In genomic region chr1:15154480-15155036, GRCh38 we compare ENCODE assay signal across 8 cellular contexts. TPM values are rescaled to one million over a fixed set of nuclear protein-coding genes. Genes with fewer than 3 reads are reported as not detected.
A peak's percentile ranks its signal among the peaks of the same experiment; 100 is the strongest.
DNase-seq lines count a peak whose midpoint lies in the region; ATAC-seq and TF ChIP-seq lines count a peak whose summit lies in the region.

No MANE protein-coding gene starts in this region.

- no peaks in the 10 kb centered on the region for H3K36me3 ChIP-seq in stomach

- H3K9me3 Mint-ChIP-seq in activated T-cell treated with anti-CD3 and anti-CD28 coated beads, Interleukin-2, amount 50 U/mL, for 72 hours: no peaks in the 10 kb centered on the region

- peaks cover 0 to 28% (median 8%) of the 10 kb centered on the region in 3 donors for H3K27me3 ChIP-seq in stomach

- H3K9me3 ChIP-seq in stomach: no peaks in the 10 kb centered on the region

- intact Hi-C loops in stomach (cut with DNase I; ENCODE audit: low total_unique reads): loop anchor here (5.0 kb wide), 1 partner anchor 43 kb away; no protein-coding TSS in a partner anchor

- no peak overlapping the region for H3K27ac Mint-ChIP-seq in activated T-cell treated with anti-CD3 and anti-CD28 coated beads, Interleukin-2, amount 50 U/mL, for 72 hours

- DNase-seq in activated T-cell treated with anti-CD3 and anti-CD28 coated beads, Interleukin-2, amount 50 U/mL, for 72 hours: no peak
- DNase-seq in activated T-cell treated with anti-CD3 and anti-CD28 coated beads, Interleukin-2, amount 50 U/mL, for 48 hours: no peak
- DNase-seq in astrocyte of the cerebellum (ENCODE audit: low read depth) (no peak), iris pigment epithelial cell (ENCODE audit: low read depth) (peak; percentile 41), stomach (peak; percentile 49), OCI-M2 (lab: John Stamatoyannopoulos, UW; ENCODE audit: unreplicated experiment) (no peak), hippocampal formation (lab: John Stamatoyannopoulos, UW) (no peak), NCI-H1930 (lab: John Stamatoyannopoulos, UW) (no peak)

- peaks cover 62 to 80% (median 75%) of the 10 kb centered on the region in 4 donors for H3K4me1 ChIP-seq in stomach

- no peaks in the 10 kb centered on the region for H3K36me3 Mint-ChIP-seq in activated T-cell treated with anti-CD3 and anti-CD28 coated beads, Interleukin-2, amount 50 U/mL, for 72 hours (ENCODE audit: insufficient read depth in 2 of 2)

- ATAC-seq in activated T-cell treated with anti-CD3 and anti-CD28 coated beads, Interleukin-2, amount 50 U/mL, for 72 hours (replicated peaks in 1 of 2): peak in 1 of 2 donors; percentile 12

- H3K4me3 ChIP-seq in astrocyte of the cerebellum (ENCODE audit: low read depth, low read length) (peak overlapping the region; percentile 50), stomach (peak overlapping the region; percentile 60 to 95 (median 80))

- in situ Hi-C loops in astrocyte of the cerebellum (cut with HindIII; ENCODE audit: low sequenced_read_pairs): no loop called here

- H3K27ac ChIP-seq in stomach: peak overlapping the region; percentile 94 to 99 (median 98)

- peaks cover 57% of the 10 kb centered on the region for H3K27me3 Mint-ChIP-seq in activated T-cell treated with anti-CD3 and anti-CD28 coated beads, Interleukin-2, amount 50 U/mL, for 72 hours (ENCODE audit: low read depth)

- H3K4me1 Mint-ChIP-seq in activated T-cell treated with anti-CD3 and anti-CD28 coated beads, Interleukin-2, amount 50 U/mL, for 72 hours (ENCODE audit: low read depth): peaks cover 15% of the 10 kb centered on the region

- no peak for TF ChIP-seq EP300 in stomach (IDR thresholded peaks at IDR 0.05)

- TF ChIP-seq CTCF in astrocyte of the cerebellum (IDR thresholded peaks at IDR 0.05; ENCODE audit: low read depth, low read length, missing control alignments): no peak
- TF ChIP-seq CTCF in stomach (IDR thresholded peaks at IDR 0.05): no peak

- TF ChIP-seq POLR2A in stomach (IDR thresholded peaks at IDR 0.05): no peak

- WGBS in stomach, 5 donors: 3 to 21% (median 7%) methylated on average over 11 to 37 of the region's 37 CpGs

- peak overlapping the region; percentile 47 to 63 for H3K4me3 Mint-ChIP-seq in activated T-cell treated with anti-CD3 and anti-CD28 coated beads, Interleukin-2, amount 50 U/mL, for 72 hours

RNA-seq across cellular contexts. Expression of gene TMEM51, which starts 1.0 kb away (rescaled TPM):
- total RNA-seq in activated T-cell treated with anti-CD3 and anti-CD28 coated beads, Interleukin-2, amount 50 U/mL, for 72 hours: not detected
- total RNA-seq in stomach: 10 to 100 TPM in 4 of 5 donors, 1 to 10 TPM in 1; 1.2 to 32.2 (median 13.8) TPM
- 10 to 100 TPM; 13.6 to 18.2 (median 17.2) TPM for polyA plus RNA-seq in stomach

Comparison
In these comparisons a context has a peak if more than half of its experiments do, and no peak if none do; other contexts are left out.
1. DNase-seq: peak in iris pigment epithelial cell (single experiment) and stomach (single experiment); none in activated T-cell treated with anti-CD3 and anti-CD28 coated beads, Interleukin-2, amount 50 U/mL, for 72 hours (0 of 2), activated T-cell treated with anti-CD3 and anti-CD28 coated beads, Interleukin-2, amount 50 U/mL, for 48 hours (0 of 2), astrocyte of the cerebellum (single experiment), OCI-M2 (single experiment), hippocampal formation (0 of 2) and NCI-H1930 (0 of 2).